1 cellular context compared by ENCODE assay signal in the genomic region with DNA sequence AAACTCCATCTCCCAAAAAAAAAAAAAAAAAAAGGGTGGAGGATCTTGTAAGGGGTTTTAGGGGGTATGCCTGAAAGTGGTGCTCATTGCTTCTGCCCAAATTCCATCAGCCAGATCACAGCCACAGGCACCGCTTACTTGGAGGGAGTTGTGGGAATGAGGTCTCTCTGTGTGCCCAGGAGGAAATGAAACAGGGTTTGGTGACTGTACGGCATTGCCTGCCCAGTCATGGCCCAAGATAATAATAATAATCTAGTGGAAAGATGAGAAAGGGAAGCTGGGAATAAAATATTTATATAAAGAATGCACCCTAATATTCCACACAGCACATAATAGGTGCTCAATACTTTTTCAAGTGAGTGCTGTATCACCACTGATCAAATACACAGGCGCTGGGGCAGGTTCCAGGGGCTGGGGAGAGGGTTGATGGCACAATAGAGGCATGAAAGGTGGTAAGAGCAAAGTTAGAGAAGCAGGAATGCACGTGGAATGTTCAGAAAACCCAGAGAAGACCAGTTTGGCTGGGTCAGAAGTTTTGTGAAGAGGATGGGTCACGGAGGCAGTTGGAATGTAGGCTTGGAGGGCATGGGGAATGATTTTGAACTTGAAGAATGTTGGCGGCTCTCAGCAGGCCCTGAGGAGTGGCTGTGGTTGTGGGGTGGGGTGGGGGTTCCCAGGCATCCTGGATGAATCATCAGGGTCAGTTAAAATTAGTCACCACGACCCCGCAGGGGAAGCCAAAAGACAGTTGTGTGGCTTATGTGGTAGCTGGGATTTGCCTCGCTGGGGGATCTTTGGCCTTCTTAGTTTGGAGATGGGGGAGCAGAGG.
A peak's percentile ranks its signal among the peaks of the same experiment; 100 is the strongest.
TF ChIP-seq lines count a peak whose summit lies in the region.

No MANE protein-coding gene starts in this region.

TF ChIP-seq in GM12878, 131 proteins besides CTCF, POLR2A, EP300 and RAD21 (continued from another document):
- TF ChIP-seq, protein P1, sequence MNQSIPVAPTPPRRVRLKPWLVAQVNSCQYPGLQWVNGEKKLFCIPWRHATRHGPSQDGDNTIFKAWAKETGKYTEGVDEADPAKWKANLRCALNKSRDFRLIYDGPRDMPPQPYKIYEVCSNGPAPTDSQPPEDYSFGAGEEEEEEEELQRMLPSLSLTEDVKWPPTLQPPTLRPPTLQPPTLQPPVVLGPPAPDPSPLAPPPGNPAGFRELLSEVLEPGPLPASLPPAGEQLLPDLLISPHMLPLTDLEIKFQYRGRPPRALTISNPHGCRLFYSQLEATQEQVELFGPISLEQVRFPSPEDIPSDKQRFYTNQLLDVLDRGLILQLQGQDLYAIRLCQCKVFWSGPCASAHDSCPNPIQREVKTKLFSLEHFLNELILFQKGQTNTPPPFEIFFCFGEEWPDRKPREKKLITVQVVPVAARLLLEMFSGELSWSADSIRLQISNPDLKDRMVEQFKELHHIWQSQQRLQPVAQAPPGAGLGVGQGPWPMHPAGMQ (IDR thresholded peaks at IDR 0.05; ENCODE audit: borderline replicate concordance) = peak; percentile 59; the same call in 1 of the 2 replicates
- TF ChIP-seq POLR2AphosphoS5 (IDR thresholded peaks at IDR 0.05; ENCODE audit: low read length) (no peak), CREB1 (IDR thresholded peaks at IDR 0.05; ENCODE audit: low read depth) (no peak), CREM (IDR thresholded peaks at IDR 0.05; ENCODE audit: low read depth) (peak; percentile 76; the same call in 1 of the 2 replicates), BRCA1 (IDR thresholded peaks at IDR 0.05; ENCODE audit: low read depth, low read length) (no peak), IRF4 (IDR thresholded peaks at IDR 0.05; ENCODE audit: low read depth, low read length) (no peak), ETV6 (conservative IDR thresholded peaks at IDR 0.05 in 1 of 2, IDR thresholded peaks at IDR 0.05 in 1 of 2; ENCODE audit: borderline replicate concordance in 1 of 2, low read depth in 1 of 2) (peak in 1 of 2 experiments; percentile 84; a peak in 2 of 4 replicates), EED (IDR thresholded peaks at IDR 0.05; ENCODE audit: low read depth) (peak; percentile 94), HDAC2 (IDR thresholded peaks at IDR 0.05) (no peak), SRF (IDR thresholded peaks at IDR 0.05; ENCODE audit: low read depth in 2 of 2, low read length in 2 of 2) (0 out of 4 replicates have a peak, but pooled peaks of 1 of the 2 experiments have one; percentile 4), POU2F2 (IDR thresholded peaks at IDR 0.05; ENCODE audit: borderline replicate concordance, low read depth, low read length) (peak; percentile 52; the same call in 1 of the 3 replicates), MEF2A (IDR thresholded peaks at IDR 0.05; ENCODE audit: insufficient read depth, low read depth, low read length) (peak; percentile 86), FOXM1 (IDR thresholded peaks at IDR 0.05; ENCODE audit: low read depth, low read length) (peak; percentile 91), RELA (IDR thresholded peaks at IDR 0.05; ENCODE audit: borderline replicate concordance, partially characterized antibody) (peak; percentile 77), POLR2AphosphoS2 (IDR thresholded peaks at IDR 0.05; ENCODE audit: low read depth, low read length) (no peak), RB1 (IDR thresholded peaks at IDR 0.05; ENCODE audit: borderline replicate concordance) (no peak)
- TF ChIP-seq, protein P2, sequence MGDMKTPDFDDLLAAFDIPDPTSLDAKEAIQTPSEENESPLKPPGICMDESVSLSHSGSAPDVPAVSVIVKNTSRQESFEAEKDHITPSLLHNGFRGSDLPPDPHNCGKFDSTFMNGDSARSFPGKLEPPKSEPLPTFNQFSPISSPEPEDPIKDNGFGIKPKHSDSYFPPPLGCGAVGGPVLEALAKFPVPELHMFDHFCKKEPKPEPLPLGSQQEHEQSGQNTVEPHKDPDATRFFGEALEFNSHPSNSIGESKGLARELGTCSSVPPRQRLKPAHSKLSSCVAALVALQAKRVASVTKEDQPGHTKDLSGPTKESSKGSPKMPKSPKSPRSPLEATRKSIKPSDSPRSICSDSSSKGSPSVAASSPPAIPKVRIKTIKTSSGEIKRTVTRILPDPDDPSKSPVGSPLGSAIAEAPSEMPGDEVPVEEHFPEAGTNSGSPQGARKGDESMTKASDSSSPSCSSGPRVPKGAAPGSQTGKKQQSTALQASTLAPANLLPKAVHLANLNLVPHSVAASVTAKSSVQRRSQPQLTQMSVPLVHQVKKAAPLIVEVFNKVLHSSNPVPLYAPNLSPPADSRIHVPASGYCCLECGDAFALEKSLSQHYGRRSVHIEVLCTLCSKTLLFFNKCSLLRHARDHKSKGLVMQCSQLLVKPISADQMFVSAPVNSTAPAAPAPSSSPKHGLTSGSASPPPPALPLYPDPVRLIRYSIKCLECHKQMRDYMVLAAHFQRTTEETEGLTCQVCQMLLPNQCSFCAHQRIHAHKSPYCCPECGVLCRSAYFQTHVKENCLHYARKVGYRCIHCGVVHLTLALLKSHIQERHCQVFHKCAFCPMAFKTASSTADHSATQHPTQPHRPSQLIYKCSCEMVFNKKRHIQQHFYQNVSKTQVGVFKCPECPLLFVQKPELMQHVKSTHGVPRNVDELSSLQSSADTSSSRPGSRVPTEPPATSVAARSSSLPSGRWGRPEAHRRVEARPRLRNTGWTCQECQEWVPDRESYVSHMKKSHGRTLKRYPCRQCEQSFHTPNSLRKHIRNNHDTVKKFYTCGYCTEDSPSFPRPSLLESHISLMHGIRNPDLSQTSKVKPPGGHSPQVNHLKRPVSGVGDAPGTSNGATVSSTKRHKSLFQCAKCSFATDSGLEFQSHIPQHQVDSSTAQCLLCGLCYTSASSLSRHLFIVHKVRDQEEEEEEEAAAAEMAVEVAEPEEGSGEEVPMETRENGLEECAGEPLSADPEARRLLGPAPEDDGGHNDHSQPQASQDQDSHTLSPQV (IDR thresholded peaks at IDR 0.05) = no peak
- TF ChIP-seq, protein P3, sequence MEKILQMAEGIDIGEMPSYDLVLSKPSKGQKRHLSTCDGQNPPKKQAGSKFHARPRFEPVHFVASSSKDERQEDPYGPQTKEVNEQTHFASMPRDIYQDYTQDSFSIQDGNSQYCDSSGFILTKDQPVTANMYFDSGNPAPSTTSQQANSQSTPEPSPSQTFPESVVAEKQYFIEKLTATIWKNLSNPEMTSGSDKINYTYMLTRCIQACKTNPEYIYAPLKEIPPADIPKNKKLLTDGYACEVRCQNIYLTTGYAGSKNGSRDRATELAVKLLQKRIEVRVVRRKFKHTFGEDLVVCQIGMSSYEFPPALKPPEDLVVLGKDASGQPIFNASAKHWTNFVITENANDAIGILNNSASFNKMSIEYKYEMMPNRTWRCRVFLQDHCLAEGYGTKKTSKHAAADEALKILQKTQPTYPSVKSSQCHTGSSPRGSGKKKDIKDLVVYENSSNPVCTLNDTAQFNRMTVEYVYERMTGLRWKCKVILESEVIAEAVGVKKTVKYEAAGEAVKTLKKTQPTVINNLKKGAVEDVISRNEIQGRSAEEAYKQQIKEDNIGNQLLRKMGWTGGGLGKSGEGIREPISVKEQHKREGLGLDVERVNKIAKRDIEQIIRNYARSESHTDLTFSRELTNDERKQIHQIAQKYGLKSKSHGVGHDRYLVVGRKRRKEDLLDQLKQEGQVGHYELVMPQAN (conservative IDR thresholded peaks at IDR 0.05) = no peak
- TF ChIP-seq, protein P4, sequence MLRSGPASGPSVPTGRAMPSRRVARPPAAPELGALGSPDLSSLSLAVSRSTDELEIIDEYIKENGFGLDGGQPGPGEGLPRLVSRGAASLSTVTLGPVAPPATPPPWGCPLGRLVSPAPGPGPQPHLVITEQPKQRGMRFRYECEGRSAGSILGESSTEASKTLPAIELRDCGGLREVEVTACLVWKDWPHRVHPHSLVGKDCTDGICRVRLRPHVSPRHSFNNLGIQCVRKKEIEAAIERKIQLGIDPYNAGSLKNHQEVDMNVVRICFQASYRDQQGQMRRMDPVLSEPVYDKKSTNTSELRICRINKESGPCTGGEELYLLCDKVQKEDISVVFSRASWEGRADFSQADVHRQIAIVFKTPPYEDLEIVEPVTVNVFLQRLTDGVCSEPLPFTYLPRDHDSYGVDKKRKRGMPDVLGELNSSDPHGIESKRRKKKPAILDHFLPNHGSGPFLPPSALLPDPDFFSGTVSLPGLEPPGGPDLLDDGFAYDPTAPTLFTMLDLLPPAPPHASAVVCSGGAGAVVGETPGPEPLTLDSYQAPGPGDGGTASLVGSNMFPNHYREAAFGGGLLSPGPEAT (IDR thresholded peaks at IDR 0.05; ENCODE audit: low read depth) = peak; percentile 85
- TF ChIP-seq, protein P5, sequence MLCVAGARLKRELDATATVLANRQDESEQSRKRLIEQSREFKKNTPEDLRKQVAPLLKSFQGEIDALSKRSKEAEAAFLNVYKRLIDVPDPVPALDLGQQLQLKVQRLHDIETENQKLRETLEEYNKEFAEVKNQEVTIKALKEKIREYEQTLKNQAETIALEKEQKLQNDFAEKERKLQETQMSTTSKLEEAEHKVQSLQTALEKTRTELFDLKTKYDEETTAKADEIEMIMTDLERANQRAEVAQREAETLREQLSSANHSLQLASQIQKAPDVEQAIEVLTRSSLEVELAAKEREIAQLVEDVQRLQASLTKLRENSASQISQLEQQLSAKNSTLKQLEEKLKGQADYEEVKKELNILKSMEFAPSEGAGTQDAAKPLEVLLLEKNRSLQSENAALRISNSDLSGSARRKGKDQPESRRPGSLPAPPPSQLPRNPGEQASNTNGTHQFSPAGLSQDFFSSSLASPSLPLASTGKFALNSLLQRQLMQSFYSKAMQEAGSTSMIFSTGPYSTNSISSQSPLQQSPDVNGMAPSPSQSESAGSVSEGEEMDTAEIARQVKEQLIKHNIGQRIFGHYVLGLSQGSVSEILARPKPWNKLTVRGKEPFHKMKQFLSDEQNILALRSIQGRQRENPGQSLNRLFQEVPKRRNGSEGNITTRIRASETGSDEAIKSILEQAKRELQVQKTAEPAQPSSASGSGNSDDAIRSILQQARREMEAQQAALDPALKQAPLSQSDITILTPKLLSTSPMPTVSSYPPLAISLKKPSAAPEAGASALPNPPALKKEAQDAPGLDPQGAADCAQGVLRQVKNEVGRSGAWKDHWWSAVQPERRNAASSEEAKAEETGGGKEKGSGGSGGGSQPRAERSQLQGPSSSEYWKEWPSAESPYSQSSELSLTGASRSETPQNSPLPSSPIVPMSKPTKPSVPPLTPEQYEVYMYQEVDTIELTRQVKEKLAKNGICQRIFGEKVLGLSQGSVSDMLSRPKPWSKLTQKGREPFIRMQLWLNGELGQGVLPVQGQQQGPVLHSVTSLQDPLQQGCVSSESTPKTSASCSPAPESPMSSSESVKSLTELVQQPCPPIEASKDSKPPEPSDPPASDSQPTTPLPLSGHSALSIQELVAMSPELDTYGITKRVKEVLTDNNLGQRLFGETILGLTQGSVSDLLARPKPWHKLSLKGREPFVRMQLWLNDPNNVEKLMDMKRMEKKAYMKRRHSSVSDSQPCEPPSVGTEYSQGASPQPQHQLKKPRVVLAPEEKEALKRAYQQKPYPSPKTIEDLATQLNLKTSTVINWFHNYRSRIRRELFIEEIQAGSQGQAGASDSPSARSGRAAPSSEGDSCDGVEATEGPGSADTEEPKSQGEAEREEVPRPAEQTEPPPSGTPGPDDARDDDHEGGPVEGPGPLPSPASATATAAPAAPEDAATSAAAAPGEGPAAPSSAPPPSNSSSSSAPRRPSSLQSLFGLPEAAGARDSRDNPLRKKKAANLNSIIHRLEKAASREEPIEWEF (IDR thresholded peaks at IDR 0.05; ENCODE audit: insufficient replicate concordance, low read depth, low read length) = no peak
- TF ChIP-seq, protein P6, sequence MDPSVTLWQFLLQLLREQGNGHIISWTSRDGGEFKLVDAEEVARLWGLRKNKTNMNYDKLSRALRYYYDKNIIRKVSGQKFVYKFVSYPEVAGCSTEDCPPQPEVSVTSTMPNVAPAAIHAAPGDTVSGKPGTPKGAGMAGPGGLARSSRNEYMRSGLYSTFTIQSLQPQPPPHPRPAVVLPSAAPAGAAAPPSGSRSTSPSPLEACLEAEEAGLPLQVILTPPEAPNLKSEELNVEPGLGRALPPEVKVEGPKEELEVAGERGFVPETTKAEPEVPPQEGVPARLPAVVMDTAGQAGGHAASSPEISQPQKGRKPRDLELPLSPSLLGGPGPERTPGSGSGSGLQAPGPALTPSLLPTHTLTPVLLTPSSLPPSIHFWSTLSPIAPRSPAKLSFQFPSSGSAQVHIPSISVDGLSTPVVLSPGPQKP (IDR thresholded peaks at IDR 0.05; ENCODE audit: low read depth, low read length) = no peak
